In genomic region chr1:56924116-56924515, GRCh38 we compare ENCODE assay signal across 19 cellular contexts. TPM values are rescaled to one million over a fixed set of nuclear protein-coding genes. Genes with fewer than 3 reads are reported as not detected.
A peak's percentile ranks its signal among the peaks of the same experiment; 100 is the strongest.
DNase-seq lines count a peak whose midpoint lies in the region; ATAC-seq and TF ChIP-seq lines count a peak whose summit lies in the region.
"Had no signal": no experiment of that assay in that cellular context is flagged by ENCODE, and none has a peak within 500 bp of the region (broad histone marks: within the 10 kb centered on the region; RNA-seq: fewer than 3 reads in every experiment).

No MANE protein-coding gene starts in this region.

- H3K18ac ChIP-seq in neuronal stem cell (ENCODE audit: low read length) = no peak overlapping the region

- no peak overlapping the region for H2AK5ac ChIP-seq in neuronal stem cell (ENCODE audit: low read depth, low read length)

- H3K27me3 ChIP-seq in endodermal cell (ENCODE audit: control insufficient read depth, insufficient read depth, low read length, poor library complexity, severe bottlenecking) (no peaks in the 10 kb centered on the region), neuronal stem cell (ENCODE audit: control insufficient read depth in 3 of 3, insufficient read depth in 3 of 3, low read depth in 1 of 3, low read length in 3 of 3) (peaks cover 0 to 5% (median 0%) of the 10 kb centered on the region in 3 experiments), foreskin keratinocyte (no peaks in the 10 kb centered on the region)

- peaks cover 9% of the 10 kb centered on the region for H3K4me1 ChIP-seq in endodermal cell (ENCODE audit: control insufficient read depth, insufficient read depth, low read length)
- peaks cover 3 to 15% of the 10 kb centered on the region in 2 donors for H3K4me1 ChIP-seq in neuronal stem cell (ENCODE audit: control insufficient read depth in 2 of 2, insufficient read depth in 1 of 2, low read depth in 1 of 2, low read length in 2 of 2)
- H3K4me1 ChIP-seq in foreskin keratinocyte = no peaks in the 10 kb centered on the region

- H3K14ac ChIP-seq in neuronal stem cell (ENCODE audit: low read length) = no peak overlapping the region

- no peak overlapping the region for H2AFZ ChIP-seq in neuronal stem cell (ENCODE audit: low read length)
- H2AFZ ChIP-seq: GM23248 had no signal

- H3K36me3 ChIP-seq in endodermal cell (ENCODE audit: control insufficient read depth, insufficient read depth, low read length) (no peaks in the 10 kb centered on the region), neuronal stem cell (replicated peaks in 1 of 2; ENCODE audit: control insufficient read depth in 2 of 2, insufficient read depth in 2 of 2, low read length in 2 of 2) (no peaks in the 10 kb centered on the region)

- H3K23ac ChIP-seq in neuronal stem cell (ENCODE audit: low read depth, low read length, poor library complexity) = no peak overlapping the region

- no peak overlapping the region for H4K91ac ChIP-seq in neuronal stem cell (ENCODE audit: low read depth, low read length, poor library complexity)

- no peak overlapping the region for H2BK120ac ChIP-seq in neuronal stem cell (ENCODE audit: low read depth, low read length)

- H3K27ac ChIP-seq in endodermal cell (ENCODE audit: low read depth, low read length) = no peak overlapping the region
- no peak overlapping the region for H3K27ac ChIP-seq in neuronal stem cell (replicated peaks; ENCODE audit: low read length)
- no peak overlapping the region for H3K27ac ChIP-seq in foreskin keratinocyte
- H3K27ac ChIP-seq: GM23248 had no signal

- peak overlapping the region; percentile 69 for H3K27ac Mint-ChIP-seq in endodermal cell
- H3K27ac Mint-ChIP-seq in nephron = peak overlapping the region; percentile 63 to 76 (median 64)
- H3K27ac Mint-ChIP-seq: CD4-positive, alpha-beta memory T cell; H9 had no signal

- no peak overlapping the region for H2BK15ac ChIP-seq in neuronal stem cell (ENCODE audit: low read length)

- H3K4me3 Mint-ChIP-seq in endodermal cell (peak overlapping the region; percentile 21), nephron (no peak overlapping the region)
- H3K4me3 Mint-ChIP-seq: CD4-positive, alpha-beta memory T cell; H9 had no signal

- H3K9me3 Mint-ChIP-seq in endodermal cell (peaks cover 10% of the 10 kb centered on the region), nephron (peaks cover 8% of the 10 kb centered on the region)
- H3K9me3 Mint-ChIP-seq: CD4-positive, alpha-beta memory T cell had no signal

- no peak for ATAC-seq in HG03095 (IDR thresholded peaks at IDR 0.05; ENCODE audit: unreplicated experiment)
- ATAC-seq in foreskin keratinocyte = no peak
- ATAC-seq: GM12878, HCT116 had no signal

- peaks cover 9% of the 10 kb centered on the region for H3K9me3 ChIP-seq in endodermal cell (ENCODE audit: control insufficient read depth, low read length)
- no peaks in the 10 kb centered on the region for H3K9me3 ChIP-seq in neuronal stem cell (replicated peaks in 1 of 2; ENCODE audit: control insufficient read depth in 2 of 2, insufficient read depth in 1 of 2, low read depth in 1 of 2, low read length in 2 of 2)

- no peak for TF ChIP-seq CTCF in endodermal cell (conservative IDR thresholded peaks at IDR 0.05)
- no peak for TF ChIP-seq CTCF in nephron (IDR thresholded peaks at IDR 0.05; ENCODE audit: unreplicated experiment in 3 of 3)
- no peak for TF ChIP-seq CTCF in foreskin keratinocyte (conservative IDR thresholded peaks at IDR 0.05)

- no peak overlapping the region for H3K4me2 ChIP-seq in neuronal stem cell (ENCODE audit: insufficient read depth, low read length, poor library complexity, severe bottlenecking)

- H3K4me1 Mint-ChIP-seq in endodermal cell (peaks cover 51% of the 10 kb centered on the region), nephron (peaks cover 32% of the 10 kb centered on the region)
- H3K4me1 Mint-ChIP-seq: CD4-positive, alpha-beta memory T cell had no signal

- H3K4ac ChIP-seq in neuronal stem cell (ENCODE audit: low read length) = no peak overlapping the region

- DNase-seq in endodermal cell (peak; percentile 74), neuronal stem cell (ENCODE audit: low spot score) (no peak), Kasumi-1 (lab: John Stamatoyannopoulos, UW) (no peak), foreskin keratinocyte (no peak)
- DNase-seq: C1 segment of cervical spinal cord; Calu3; CD4-positive, alpha-beta memory T cell; COR-L47; DND-41; GDM1; GM23248; H9 had no signal

- no peaks in the 10 kb centered on the region for H3K79me1 ChIP-seq in neuronal stem cell (ENCODE audit: low read depth, low read length)

- H3K27me3 Mint-ChIP-seq in endodermal cell (ENCODE audit: insufficient read depth) (peaks cover 3% of the 10 kb centered on the region), nephron (ENCODE audit: low read depth) (peaks cover 39% of the 10 kb centered on the region)

- H3K4me3 ChIP-seq in endodermal cell (ENCODE audit: low read length) = no peak overlapping the region
- no peak overlapping the region for H3K4me3 ChIP-seq in neuronal stem cell (ENCODE audit: low read length in 2 of 2)
- H3K4me3 ChIP-seq: GM12878, GM23248 had no signal

- H2BK12ac ChIP-seq in neuronal stem cell (ENCODE audit: low read length) = no peak overlapping the region

- H4K8ac ChIP-seq in neuronal stem cell (ENCODE audit: low read depth, low read length) = no peak overlapping the region

- H3K36me3 Mint-ChIP-seq in endodermal cell (ENCODE audit: low read depth) = no peaks in the 10 kb centered on the region
- no peaks in the 10 kb centered on the region for H3K36me3 Mint-ChIP-seq in nephron (ENCODE audit: low read depth)
- H3K36me3 Mint-ChIP-seq: CD4-positive, alpha-beta memory T cell had no signal

- H3K9ac ChIP-seq in endodermal cell (ENCODE audit: extremely low read depth, low read length, poor library complexity, severe bottlenecking) = no peak overlapping the region
- H3K9ac ChIP-seq in neuronal stem cell (ENCODE audit: low read depth, low read length, poor library complexity) = peak overlapping the region; percentile 17
- H3K9ac ChIP-seq: GM23248 had no signal

- WGBS in endodermal cell (ENCODE audit: insufficient coverage in 1 of 2, insufficient read length in 1 of 2), 2 experiments = 51 to 61% methylated on average over 2 to 5 of the region's 5 CpGs
- no CpG with 5 or more reads among the region's 5 CpGs for WGBS in neuronal stem cell (ENCODE audit: extremely low coverage in 2 of 2, insufficient read length in 2 of 2, insufficient replicate concordance in 1 of 2), 2 donors

- no peak overlapping the region for H2BK5ac ChIP-seq in neuronal stem cell (ENCODE audit: low read length)

RNA-seq across cellular contexts. Expression of gene C8B, which starts 41.7 kb away (rescaled TPM):
- total RNA-seq in endodermal cell = not detected
- not detected for polyA plus RNA-seq in endodermal cell (2013, experiment 1 of 2)
- not detected for polyA plus RNA-seq in endodermal cell (2013, experiment 2 of 2)
- polyA plus RNA-seq in neuronal stem cell (2013, experiment 1 of 2) = not detected
- polyA plus RNA-seq in neuronal stem cell (2013, experiment 2 of 2) = not detected
- not detected in 2 replicates for total RNA-seq in foreskin keratinocyte
- not detected in 2 replicates for polyA plus RNA-seq in foreskin keratinocyte
- total RNA-seq: A172; Calu3; CD4-positive, alpha-beta memory T cell; GM12878; GM23248; H1; H9 had no signal
- polyA plus RNA-seq: BJ; CD4-positive, alpha-beta memory T cell; GM12878; GM23248; H1 had no signal
